ENCODE assay signal across 26 cellular contexts in the genomic region with DNA sequence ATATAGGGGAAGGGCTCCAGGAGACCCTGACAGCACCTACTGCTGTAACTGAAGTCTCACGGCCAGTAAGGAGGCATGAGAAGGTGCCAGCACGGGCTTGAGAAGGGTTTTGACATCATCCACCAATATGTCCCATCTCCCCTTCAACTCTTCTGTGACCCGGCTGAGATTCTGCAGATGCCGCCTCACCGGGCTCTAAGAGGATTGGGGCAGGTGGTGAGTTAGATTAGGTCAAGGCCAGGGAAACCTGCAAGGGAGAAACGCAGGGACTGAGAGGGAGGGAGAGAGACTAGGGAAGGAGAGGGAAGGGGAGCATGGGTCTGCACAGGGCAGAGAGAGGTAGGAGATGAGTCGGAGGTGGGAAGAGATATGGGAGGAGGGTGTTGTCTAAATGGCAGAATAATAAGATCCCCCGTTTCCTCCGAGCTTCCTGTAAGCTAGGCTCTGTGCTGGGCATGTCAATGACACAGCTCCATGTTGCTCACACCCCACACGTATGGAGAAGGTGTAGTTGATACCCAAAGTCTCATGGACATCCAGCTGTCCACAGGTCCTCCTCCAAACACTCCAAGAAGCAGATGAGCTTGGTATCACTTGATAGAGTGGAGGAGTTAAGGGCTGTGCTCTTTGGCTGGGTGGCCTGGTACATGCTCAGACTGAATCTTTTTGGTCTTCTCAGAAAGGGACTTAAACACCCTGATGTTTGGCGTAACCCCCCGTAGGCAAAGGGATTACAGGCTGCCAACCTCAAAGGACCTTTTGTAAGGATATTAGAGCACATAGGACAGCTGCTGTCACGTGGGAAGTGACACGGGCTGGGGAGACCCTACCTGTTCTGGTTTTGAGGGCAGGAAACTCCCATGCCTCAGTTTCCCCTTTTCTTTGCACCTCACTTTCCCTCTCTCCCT. TPM values are rescaled to one million over a fixed set of nuclear protein-coding genes. Genes with fewer than 3 reads are reported as not detected.
A peak's percentile ranks its signal among the peaks of the same experiment; 100 is the strongest.
DNase-seq lines count a peak whose midpoint lies in the region; ATAC-seq, FAIRE-seq and TF ChIP-seq lines count a peak whose summit lies in the region.
"Had no signal": no experiment of that assay in that cellular context is flagged by ENCODE, and none has a peak within 500 bp of the region (broad histone marks: within the 10 kb centered on the region; RNA-seq: fewer than 3 reads in every experiment).

No MANE protein-coding gene starts in this region.

- intact Hi-C loops in HCT116 (cut with micrococcal nuclease), result no loop called here
- intact Hi-C loops in HepG2 (cut with micrococcal nuclease; ENCODE audit: unreplicated experiment), result no loop called here
- intact Hi-C loops in activated CD4-positive, alpha-beta T cell treated with anti-CD3 and anti-CD28 coated beads, Interleukin-2, amount 10 ng/mL, durations not matched to agents 24 days and 14 days (cut with micrococcal nuclease), result no loop called here

- no peak overlapping the region for H3K4me3 Mint-ChIP-seq in neural progenitor cell
- no peak overlapping the region for H3K4me3 Mint-ChIP-seq in activated CD4-positive, alpha-beta T cell treated with anti-CD3 and anti-CD28 coated beads, Interleukin-2, amount 10 ng/mL, durations not matched to agents 24 days and 14 days
- H3K4me3 Mint-ChIP-seq: CD4-positive, alpha-beta memory T cell had no signal

- no peaks in the 10 kb centered on the region for H4K20me1 ChIP-seq in HCT116 (ENCODE audit: insufficient read depth)
- H4K20me1 ChIP-seq in neural progenitor cell (ENCODE audit: low read depth), result no peaks in the 10 kb centered on the region
- no peaks in the 10 kb centered on the region for H4K20me1 ChIP-seq in HepG2 (ENCODE audit: insufficient read depth, low read length)
- H4K20me1 ChIP-seq: BLaER1 had no signal

- peaks cover 14% of the 10 kb centered on the region for H3K27me3 Mint-ChIP-seq in neural progenitor cell (ENCODE audit: insufficient read depth, low read depth)
- peaks cover 6% of the 10 kb centered on the region for H3K27me3 Mint-ChIP-seq in activated CD4-positive, alpha-beta T cell treated with anti-CD3 and anti-CD28 coated beads, Interleukin-2, amount 10 ng/mL, durations not matched to agents 24 days and 14 days

- no peaks in the 10 kb centered on the region for H3K4me1 Mint-ChIP-seq in neural progenitor cell
- no peaks in the 10 kb centered on the region for H3K4me1 Mint-ChIP-seq in activated CD4-positive, alpha-beta T cell treated with anti-CD3 and anti-CD28 coated beads, Interleukin-2, amount 10 ng/mL, durations not matched to agents 24 days and 14 days
- H3K4me1 Mint-ChIP-seq: CD14-positive monocyte; CD4-positive, alpha-beta memory T cell had no signal

- no TSS peak for BruUV-seq in HCT116 (replicated peaks; lab: Mats Ljungman, UMichigan)
- no TSS peak for BruUV-seq in HepG2 (replicated peaks; lab: Mats Ljungman, UMichigan)

- H3F3A ChIP-seq in neural progenitor cell (ENCODE audit: low read depth), result peaks cover 7% of the 10 kb centered on the region

- no peak overlapping the region for H3K4me3 ChIP-seq in A549
- H3K4me3 ChIP-seq in HCT116 (replicated peaks in 1 of 2; ENCODE audit: low read depth in 1 of 2, low read length in 2 of 2), result no peak overlapping the region
- H3K4me3 ChIP-seq in SJCRH30, result no peak overlapping the region
- no peak overlapping the region for H3K4me3 ChIP-seq in neural progenitor cell
- no peak overlapping the region for H3K4me3 ChIP-seq in HepG2 (replicated peaks in 1 of 3; ENCODE audit: insufficient read depth in 1 of 3, low read depth in 2 of 3, low read length in 3 of 3)
- H3K4me3 ChIP-seq: BLaER1, HAP-1, K562 had no signal

- no peaks in the 10 kb centered on the region for H3K9me2 ChIP-seq in HCT116 (ENCODE audit: insufficient read depth)

- no peaks in the 10 kb centered on the region for H3K79me2 ChIP-seq in HCT116 (ENCODE audit: insufficient read depth, low read length)
- H3K79me2 ChIP-seq in neural progenitor cell (ENCODE audit: low read depth), result no peaks in the 10 kb centered on the region
- no peaks in the 10 kb centered on the region for H3K79me2 ChIP-seq in HepG2 (ENCODE audit: insufficient read depth, low read length)

- H3K9me3 Mint-ChIP-seq in neural progenitor cell, result peaks cover 11% of the 10 kb centered on the region
- H3K9me3 Mint-ChIP-seq in activated CD4-positive, alpha-beta T cell treated with anti-CD3 and anti-CD28 coated beads, Interleukin-2, amount 10 ng/mL, durations not matched to agents 24 days and 14 days, result no peaks in the 10 kb centered on the region

- peak; percentile 62 to 69 for ATAC-seq in A549
- peak; percentile 22; the same call in 1 of the 2 replicates for ATAC-seq in HCT116
- no peak for ATAC-seq in GM21367 (IDR thresholded peaks at IDR 0.05; ENCODE audit: unreplicated experiment)
- no peak for ATAC-seq in HepG2
- ATAC-seq: K562 had no signal

- TF ChIP-seq RAD21 in A549 (conservative IDR thresholded peaks at IDR 0.05 in 1 of 2, IDR thresholded peaks at IDR 0.05 in 1 of 2) (no peak), HCT116 (IDR thresholded peaks at IDR 0.05; ENCODE audit: low read depth) (no peak), HepG2 (CRISPR knock-in tag; IDR thresholded peaks at IDR 0.05) (no peak)

- peak overlapping the region; percentile 36 for H3K27ac Mint-ChIP-seq in neural progenitor cell
- H3K27ac Mint-ChIP-seq in activated CD4-positive, alpha-beta T cell treated with anti-CD3 and anti-CD28 coated beads, Interleukin-2, amount 10 ng/mL, durations not matched to agents 24 days and 14 days, result no peak overlapping the region

- FAIRE-seq in A549 (lab: Jason Lieb, UNC), result no peak
- no peak for FAIRE-seq in HepG2 (lab: Jason Lieb, UNC)
- FAIRE-seq: GM12891, K562 had no signal

- TF ChIP-seq POLR2A in A549 (IDR thresholded peaks at IDR 0.05; ENCODE audit: low read length) (no peak), HCT116 (IDR thresholded peaks at IDR 0.05; ENCODE audit: borderline replicate concordance, extremely low read depth, insufficient read depth, insufficient read length) (no peak), HepG2 (IDR thresholded peaks at IDR 0.05; ENCODE audit: insufficient read depth in 1 of 2, low read depth in 2 of 2, low read length in 2 of 2) (no peak)

- in situ Hi-C loops in HepG2 (cut with HindIII; ENCODE audit: extremely low pct_ligation_motif_present, low pct_unique_long_range_greater_than_20kb), result no loop called here

- peaks cover 5% of the 10 kb centered on the region for H3K36me3 Mint-ChIP-seq in neural progenitor cell
- H3K36me3 Mint-ChIP-seq in activated CD4-positive, alpha-beta T cell treated with anti-CD3 and anti-CD28 coated beads, Interleukin-2, amount 10 ng/mL, durations not matched to agents 24 days and 14 days (ENCODE audit: low read depth), result no peaks in the 10 kb centered on the region
- H3K36me3 Mint-ChIP-seq: CD14-positive monocyte had no signal

- 46% methylated on average over 14 of the region's 14 CpGs for WGBS in A549 (ENCODE audit: missing lambda C conversion rate)
- WGBS in HepG2 (ENCODE audit: low lambda C conversion rate), result 19% methylated on average over 13 of the region's 14 CpGs

- H3K4me1 ChIP-seq in A549 (no peaks in the 10 kb centered on the region), HCT116 (ENCODE audit: control insufficient read depth in 1 of 2, insufficient read depth in 2 of 2, low read length in 2 of 2) (no peaks in the 10 kb centered on the region; a peak in 3 of 4 replicates), SJCRH30 (peaks cover 18% of the 10 kb centered on the region), neural progenitor cell (peaks cover 10% of the 10 kb centered on the region), HepG2 (ENCODE audit: insufficient read depth, low read length) (no peaks in the 10 kb centered on the region)
- H3K4me1 ChIP-seq: BLaER1, HAP-1 had no signal

- H3K9ac ChIP-seq in HCT116 (ENCODE audit: low read length) (no peak overlapping the region), neural progenitor cell (no peak overlapping the region), HepG2 (ENCODE audit: insufficient read depth, low read depth, low read length) (no peak overlapping the region)
- H3K9ac ChIP-seq: BLaER1 had no signal

- no peaks in the 10 kb centered on the region for H3K27me3 ChIP-seq in HCT116 (ENCODE audit: insufficient read depth, low read length)
- H3K27me3 ChIP-seq in SJCRH30, result peaks cover 4% of the 10 kb centered on the region; the same call in 1 of the 2 replicates
- no peaks in the 10 kb centered on the region for H3K27me3 ChIP-seq in neural progenitor cell
- peaks cover 0 to 13% of the 10 kb centered on the region in 2 experiments; a peak in 2 of 5 replicates for H3K27me3 ChIP-seq in HepG2 (ENCODE audit: control insufficient read depth in 1 of 2, insufficient read depth in 2 of 2, low read length in 2 of 2)
- H3K27me3 ChIP-seq: BLaER1 had no signal

- POLR2A ChIA-PET in A549 (lab: Yijun Ruan, JAX), result no interaction called here
- POLR2A ChIA-PET in HCT116 (lab: Charles Lee), result interaction anchor here (0.6 kb wide), 1 partner anchor 200 kb away, joined by 4 read pairs; no protein-coding TSS in a partner anchor
- POLR2A ChIA-PET in HepG2 (lab: Yijun Ruan, JAX), result no interaction called here

- H3K36me3 ChIP-seq in HCT116 (ENCODE audit: control insufficient read depth in 1 of 2, insufficient read depth in 2 of 2, low read length in 2 of 2) (no peaks in the 10 kb centered on the region), SJCRH30 (no peaks in the 10 kb centered on the region), neural progenitor cell (no peaks in the 10 kb centered on the region), HepG2 (replicated peaks in 1 of 2; ENCODE audit: control insufficient read depth in 1 of 2, insufficient read depth in 2 of 2, low read length in 2 of 2) (no peaks in the 10 kb centered on the region)
- H3K36me3 ChIP-seq: BLaER1, HAP-1 had no signal

- H3K27ac ChIP-seq in A549 (no peak overlapping the region), HCT116 (ENCODE audit: low read depth, low read length) (no peak overlapping the region), SJCRH30 (no peak overlapping the region), neural progenitor cell (no peak overlapping the region), HepG2 (ENCODE audit: extremely low read length, insufficient read depth, low read length) (no peak overlapping the region)
- H3K27ac ChIP-seq: 22Rv1, BLaER1, HL-60 had no signal

- H2AFZ ChIP-seq in HCT116 (ENCODE audit: low read depth, low read length, poor library complexity, severe bottlenecking), result no peak overlapping the region
- no peak overlapping the region for H2AFZ ChIP-seq in neural progenitor cell (replicated peaks)
- H2AFZ ChIP-seq in HepG2 (ENCODE audit: low read length), result no peak overlapping the region

- RAD21 ChIA-PET in HCT116 (lab: Charles Lee; ENCODE audit: low non-redundant PET in 1 of 2, low total read pairs in 2 of 2, uncharacterized antibody in 2 of 2, unreplicated experiment in 2 of 2), result interaction anchor here in 1 of 2 experiments (0.6 kb wide), 1 partner anchor 31 kb away, joined by 4 read pairs; no protein-coding TSS in a partner anchor

- CTCF ChIA-PET in A549 (lab: Yijun Ruan, JAX) (interaction anchor here (0.6 to 5.3 kb wide), 8 partner anchors 8 to 264 kb away, joined by 3 to 28 read pairs (median 4); no protein-coding TSS in a partner anchor), HCT116 (lab: Charles Lee) (no interaction called here), HepG2 (lab: Yijun Ruan, JAX; ENCODE audit: low intra/inter-chr PET ratio, low total read pairs) (no interaction called here)

- no peak for TF ChIP-seq EP300 in A549 (IDR thresholded peaks at IDR 0.05)
- no peak for TF ChIP-seq EP300 in HepG2 (IDR thresholded peaks at IDR 0.05; ENCODE audit: low read depth in 2 of 2, low read length in 2 of 2)
- no peak for TF ChIP-seq EP300 in HepG2 (CRISPR knock-in tag; IDR thresholded peaks at IDR 0.05; ENCODE audit: borderline replicate concordance)

- TF ChIP-seq CTCF in A549 (IDR thresholded peaks at IDR 0.05), result no peak
- no peak for TF ChIP-seq CTCF in HCT116 (IDR thresholded peaks at IDR 0.05 in 2 of 3, conservative IDR thresholded peaks at IDR 0.05 in 1 of 3; ENCODE audit: borderline replicate concordance in 1 of 3, insufficient read depth in 1 of 3, low read depth in 2 of 3, low read length in 2 of 3)
- TF ChIP-seq CTCF in neural progenitor cell (IDR thresholded peaks at IDR 0.05), result no peak
- no peak for TF ChIP-seq CTCF in HepG2 (CRISPR knock-in tag; IDR thresholded peaks at IDR 0.05)

- H3K9me3 ChIP-seq in A549 (peaks cover 4% of the 10 kb centered on the region; the same call in 1 of the 3 replicates), HCT116 (ENCODE audit: control insufficient read depth in 1 of 2, insufficient read depth in 1 of 2, low read depth in 1 of 2, low read length in 2 of 2) (no peaks in the 10 kb centered on the region), SJCRH30 (replicated peaks) (no peaks in the 10 kb centered on the region), neural progenitor cell (ENCODE audit: low read depth) (peaks cover 5% of the 10 kb centered on the region), HepG2 (ENCODE audit: low read length) (no peaks in the 10 kb centered on the region)
- H3K9me3 ChIP-seq: HAP-1 had no signal

- no peak overlapping the region for H3K4me2 ChIP-seq in A549
- no peak overlapping the region for H3K4me2 ChIP-seq in HCT116 (ENCODE audit: low read length)
- H3K4me2 ChIP-seq in neural progenitor cell, result no peak overlapping the region
- no peak overlapping the region for H3K4me2 ChIP-seq in HepG2 (ENCODE audit: low read depth, low read length)
- H3K4me2 ChIP-seq: BLaER1 had no signal

- no peak for DNase-seq in A549 (ENCODE audit: low read depth in 1 of 2, low spot score in 1 of 2)
- DNase-seq in HCT116 (ENCODE audit: low read depth, low spot score), result no peak
- DNase-seq in SJCRH30, result peak; percentile 23 to 54
- DNase-seq in neural progenitor cell (ENCODE audit: low spot score), result no peak
- no peak for DNase-seq in HepG2 (ENCODE audit: low spot score)
- DNase-seq in NCI-H1105 (lab: John Stamatoyannopoulos, UW), result no peak
- DNase-seq in activated CD4-positive, alpha-beta T cell treated with anti-CD3 and anti-CD28 coated beads, Interleukin-2, amount 10 ng/mL, durations not matched to agents 24 days and 14 days, result no peak
- DNase-seq: CD4-positive, alpha-beta memory T cell; DMS 273 treated with DMSO at 0.1 percent for 48 hours; DMS53; DND-41; EL; IMR-90 had no signal

RNA-seq across cellular contexts. Expression of a gene that starts 6.1 kb away (rescaled TPM):
- polyA plus RNA-seq in A549 (2011; rRNA removed) (not detected in 2 replicates), A549 (2017; fragmentation: RNase III; extraction: RNeasy Plus Mini Kit Qiagen cat#74134 plus additional on column Dnase treatment) (0.04 TPM in 1 of 3 replicates, not detected in the others), HepG2 (2011; rRNA removed) (not detected in 2 replicates)
- polyA plus RNA-seq in A549 (2012; cell fraction: cytosol; rRNA removed), result 0.03 TPM in 1 of 2 replicates, not detected in the other
- polyA plus RNA-seq in A549 (2012; cell fraction: nucleus; rRNA removed), result not detected in 2 replicates
- polyA minus RNA-seq in A549 (2011; rRNA and poly(A)+ RNA removed), result not detected in 2 replicates
- total RNA-seq in HCT116 (2021; ENCODE audit: unreplicated experiment) (not detected), neural progenitor cell (ENCODE audit: low replicate concordance) (not detected in 2 replicates), HepG2 (2016; rRNA removed; fragmentation: Illumina TruSeq; extraction: Trizol) (not detected in 2 replicates)
- not detected in 2 replicates for polyA plus RNA-seq in HCT116 (2012)
- not detected in 2 replicates for total RNA-seq in SJCRH30 (2014; rRNA removed; shearing (Covaris generic))
- total RNA-seq in HepG2 (2016; cell fraction: cytosol; rRNA removed; fragmentation: Illumina TruSeq; extraction: Trizol; ENCODE audit: low read depth), result not detected in 2 replicates
- total RNA-seq in HepG2 (2016; cell fraction: insoluble cytoplasmic fraction; rRNA removed; fragmentation: Illumina TruSeq; extraction: Trizol), result not detected in 2 replicates
- total RNA-seq in HepG2 (2016; cell fraction: membrane; rRNA removed; fragmentation: Illumina TruSeq; extraction: Trizol), result not detected in 2 replicates
- not detected in 2 replicates for total RNA-seq in HepG2 (2016; cell fraction: nucleus; rRNA removed; fragmentation: Illumina TruSeq; extraction: Trizol)
- not detected in 2 replicates for polyA plus RNA-seq in HepG2 (2011; cell fraction: cytosol; rRNA removed)
- not detected in 2 replicates for polyA plus RNA-seq in HepG2 (2011; cell fraction: nucleus; rRNA removed)
- polyA plus RNA-seq in HepG2 (2012), result not detected in 2 replicates
- not detected in 2 replicates for polyA plus RNA-seq in HepG2 (2016; cell fraction: cytosol; fragmentation: Illumina TruSeq; extraction: Trizol; ENCODE audit: low read depth)
- not detected in 2 replicates for polyA plus RNA-seq in HepG2 (2016; cell fraction: insoluble cytoplasmic fraction; fragmentation: Illumina TruSeq; extraction: Trizol; ENCODE audit: low read depth)
- not detected in 2 replicates for polyA plus RNA-seq in HepG2 (2016; cell fraction: membrane; fragmentation: Illumina TruSeq; extraction: Trizol; ENCODE audit: low read depth)
- polyA plus RNA-seq in HepG2 (2016; cell fraction: nucleus; fragmentation: Illumina TruSeq; extraction: Trizol; ENCODE audit: insufficient read depth, low read depth), result not detected in 2 replicates
- polyA minus RNA-seq in HepG2 (2011; rRNA and poly(A)+ RNA removed; ENCODE audit: low replicate concordance), result not detected in 2 replicates
- not detected in 2 replicates for polyA minus RNA-seq in HepG2 (2011; cell fraction: cytosol; rRNA and poly(A)+ RNA removed)
- not detected in 2 replicates for polyA minus RNA-seq in HepG2 (2011; cell fraction: nucleus; rRNA and poly(A)+ RNA removed)
- not detected in 2 replicates for total RNA-seq in activated CD4-positive, alpha-beta T cell treated with anti-CD3 and anti-CD28 coated beads, Interleukin-2, amount 10 ng/mL, durations not matched to agents 24 days and 14 days
- total RNA-seq: A673; CD4-positive, alpha-beta memory T cell; G401; H4; HT1080; IMR-90; K562 had no signal
- polyA plus RNA-seq: AG04450; CD14-positive monocyte; CD4-positive, alpha-beta memory T cell; IMR-90; K562 had no signal

RNA-seq across cellular contexts. Expression of a gene that starts 19.7 kb away (rescaled TPM):
- polyA plus RNA-seq in A549 (2011; rRNA removed) (114 and 157 TPM in 2 replicates), A549 (2017; fragmentation: RNase III; extraction: RNeasy Plus Mini Kit Qiagen cat#74134 plus additional on column Dnase treatment) (145 to 155 TPM (median 152 TPM) in 3 replicates), HepG2 (2011; rRNA removed) (50.3 and 55.8 TPM in 2 replicates)
- polyA plus RNA-seq in A549 (2012; cell fraction: cytosol; rRNA removed), result 206 and 214 TPM in 2 replicates
- polyA plus RNA-seq in A549 (2012; cell fraction: nucleus; rRNA removed), result 110 and 135 TPM in 2 replicates
- polyA minus RNA-seq in A549 (2011; rRNA and poly(A)+ RNA removed), result 32.1 and 48.1 TPM in 2 replicates
- total RNA-seq in HCT116 (2021; ENCODE audit: unreplicated experiment) (181 TPM), neural progenitor cell (ENCODE audit: low replicate concordance) (234 and 422 TPM in 2 replicates), HepG2 (2016; rRNA removed; fragmentation: Illumina TruSeq; extraction: Trizol) (57.0 and 64.7 TPM in 2 replicates)
- polyA plus RNA-seq in HCT116 (2012), result 177 and 232 TPM in 2 replicates
- 204 and 219 TPM in 2 replicates for total RNA-seq in SJCRH30 (2014; rRNA removed; shearing (Covaris generic))
- total RNA-seq in HepG2 (2016; cell fraction: cytosol; rRNA removed; fragmentation: Illumina TruSeq; extraction: Trizol; ENCODE audit: low read depth), result 415 and 416 TPM in 2 replicates
- total RNA-seq in HepG2 (2016; cell fraction: insoluble cytoplasmic fraction; rRNA removed; fragmentation: Illumina TruSeq; extraction: Trizol), result 46.9 and 63.2 TPM in 2 replicates
- total RNA-seq in HepG2 (2016; cell fraction: membrane; rRNA removed; fragmentation: Illumina TruSeq; extraction: Trizol), result 235 and 276 TPM in 2 replicates
- total RNA-seq in HepG2 (2016; cell fraction: nucleus; rRNA removed; fragmentation: Illumina TruSeq; extraction: Trizol), result 28.8 and 32.2 TPM in 2 replicates
- polyA plus RNA-seq in HepG2 (2011; cell fraction: cytosol; rRNA removed), result 52.1 and 56.8 TPM in 2 replicates
- 41.3 and 52.2 TPM in 2 replicates for polyA plus RNA-seq in HepG2 (2011; cell fraction: nucleus; rRNA removed)
- 14.6 and 20.9 TPM in 2 replicates for polyA plus RNA-seq in HepG2 (2012)
- polyA plus RNA-seq in HepG2 (2016; cell fraction: cytosol; fragmentation: Illumina TruSeq; extraction: Trizol; ENCODE audit: low read depth), result 421 and 463 TPM in 2 replicates
- polyA plus RNA-seq in HepG2 (2016; cell fraction: insoluble cytoplasmic fraction; fragmentation: Illumina TruSeq; extraction: Trizol; ENCODE audit: low read depth), result 46.3 and 48.2 TPM in 2 replicates
- polyA plus RNA-seq in HepG2 (2016; cell fraction: membrane; fragmentation: Illumina TruSeq; extraction: Trizol; ENCODE audit: low read depth), result 226 and 236 TPM in 2 replicates
- 54.1 and 65.0 TPM in 2 replicates for polyA plus RNA-seq in HepG2 (2016; cell fraction: nucleus; fragmentation: Illumina TruSeq; extraction: Trizol; ENCODE audit: insufficient read depth, low read depth)
- polyA minus RNA-seq in HepG2 (2011; rRNA and poly(A)+ RNA removed; ENCODE audit: low replicate concordance), result 20.3 and 61.1 TPM in 2 replicates
- 7.8 and 8.5 TPM in 2 replicates for polyA minus RNA-seq in HepG2 (2011; cell fraction: cytosol; rRNA and poly(A)+ RNA removed)
- 7.5 and 10.1 TPM in 2 replicates for polyA minus RNA-seq in HepG2 (2011; cell fraction: nucleus; rRNA and poly(A)+ RNA removed)
- 111 and 117 TPM in 2 replicates for total RNA-seq in activated CD4-positive, alpha-beta T cell treated with anti-CD3 and anti-CD28 coated beads, Interleukin-2, amount 10 ng/mL, durations not matched to agents 24 days and 14 days

RNA-seq across cellular contexts. Expression of a gene that starts 23.5 kb away (rescaled TPM):
- polyA plus RNA-seq in A549 (2011; rRNA removed) (not detected in 2 replicates), A549 (2017; fragmentation: RNase III; extraction: RNeasy Plus Mini Kit Qiagen cat#74134 plus additional on column Dnase treatment) (not detected in 3 replicates), HepG2 (2011; rRNA removed) (not detected in 2 replicates)
- polyA plus RNA-seq in A549 (2012; cell fraction: cytosol; rRNA removed), result not detected in 2 replicates
- polyA plus RNA-seq in A549 (2012; cell fraction: nucleus; rRNA removed), result not detected in 2 replicates
- not detected in 2 replicates for polyA minus RNA-seq in A549 (2011; rRNA and poly(A)+ RNA removed)
- total RNA-seq in HCT116 (2021; ENCODE audit: unreplicated experiment) (not detected), neural progenitor cell (ENCODE audit: low replicate concordance) (0.19 and 0.22 TPM in 2 replicates), HepG2 (2016; rRNA removed; fragmentation: Illumina TruSeq; extraction: Trizol) (not detected in 2 replicates)
- polyA plus RNA-seq in HCT116 (2012), result not detected in 2 replicates
- total RNA-seq in SJCRH30 (2014; rRNA removed; shearing (Covaris generic)), result 0.10 and 0.89 TPM in 2 replicates
- total RNA-seq in HepG2 (2016; cell fraction: cytosol; rRNA removed; fragmentation: Illumina TruSeq; extraction: Trizol; ENCODE audit: low read depth), result not detected in 2 replicates
- total RNA-seq in HepG2 (2016; cell fraction: insoluble cytoplasmic fraction; rRNA removed; fragmentation: Illumina TruSeq; extraction: Trizol), result not detected in 2 replicates
- not detected in 2 replicates for total RNA-seq in HepG2 (2016; cell fraction: membrane; rRNA removed; fragmentation: Illumina TruSeq; extraction: Trizol)
- total RNA-seq in HepG2 (2016; cell fraction: nucleus; rRNA removed; fragmentation: Illumina TruSeq; extraction: Trizol), result not detected in 2 replicates
- not detected in 2 replicates for polyA plus RNA-seq in HepG2 (2011; cell fraction: cytosol; rRNA removed)
- polyA plus RNA-seq in HepG2 (2011; cell fraction: nucleus; rRNA removed), result not detected in 2 replicates
- not detected in 2 replicates for polyA plus RNA-seq in HepG2 (2012)
- polyA plus RNA-seq in HepG2 (2016; cell fraction: cytosol; fragmentation: Illumina TruSeq; extraction: Trizol; ENCODE audit: low read depth), result not detected in 2 replicates
- not detected in 2 replicates for polyA plus RNA-seq in HepG2 (2016; cell fraction: insoluble cytoplasmic fraction; fragmentation: Illumina TruSeq; extraction: Trizol; ENCODE audit: low read depth)
- not detected in 2 replicates for polyA plus RNA-seq in HepG2 (2016; cell fraction: membrane; fragmentation: Illumina TruSeq; extraction: Trizol; ENCODE audit: low read depth)
- polyA plus RNA-seq in HepG2 (2016; cell fraction: nucleus; fragmentation: Illumina TruSeq; extraction: Trizol; ENCODE audit: insufficient read depth, low read depth), result not detected in 2 replicates
- polyA minus RNA-seq in HepG2 (2011; rRNA and poly(A)+ RNA removed; ENCODE audit: low replicate concordance), result not detected in 2 replicates
- not detected in 2 replicates for polyA minus RNA-seq in HepG2 (2011; cell fraction: cytosol; rRNA and poly(A)+ RNA removed)
- not detected in 2 replicates for polyA minus RNA-seq in HepG2 (2011; cell fraction: nucleus; rRNA and poly(A)+ RNA removed)
- not detected in 2 replicates for total RNA-seq in activated CD4-positive, alpha-beta T cell treated with anti-CD3 and anti-CD28 coated beads, Interleukin-2, amount 10 ng/mL, durations not matched to agents 24 days and 14 days
- total RNA-seq: A673; CD4-positive, alpha-beta memory T cell; H4; HT1080; IMR-90; K562 had no signal
- polyA plus RNA-seq: AG04450; CD14-positive monocyte; CD4-positive, alpha-beta memory T cell; IMR-90 had no signal

RNA-seq across cellular contexts. Expression of a gene that starts 52.9 kb away (rescaled TPM):
- polyA plus RNA-seq in A549 (2011; rRNA removed) (169 and 182 TPM in 2 replicates), A549 (2017; fragmentation: RNase III; extraction: RNeasy Plus Mini Kit Qiagen cat#74134 plus additional on column Dnase treatment) (134 to 153 TPM (median 135 TPM) in 3 replicates), HepG2 (2011; rRNA removed) (137 and 141 TPM in 2 replicates)
- 198 and 215 TPM in 2 replicates for polyA plus RNA-seq in A549 (2012; cell fraction: cytosol; rRNA removed)
- polyA plus RNA-seq in A549 (2012; cell fraction: nucleus; rRNA removed), result 223 and 230 TPM in 2 replicates
- polyA minus RNA-seq in A549 (2011; rRNA and poly(A)+ RNA removed), result 109 and 128 TPM in 2 replicates
- total RNA-seq in HCT116 (2021; ENCODE audit: unreplicated experiment) (322 TPM), neural progenitor cell (ENCODE audit: low replicate concordance) (101 and 172 TPM in 2 replicates), HepG2 (2016; rRNA removed; fragmentation: Illumina TruSeq; extraction: Trizol) (44.2 and 53.9 TPM in 2 replicates)
- polyA plus RNA-seq in HCT116 (2012), result 333 and 353 TPM in 2 replicates
- 194 TPM in 2 replicates for total RNA-seq in SJCRH30 (2014; rRNA removed; shearing (Covaris generic))
- total RNA-seq in HepG2 (2016; cell fraction: cytosol; rRNA removed; fragmentation: Illumina TruSeq; extraction: Trizol; ENCODE audit: low read depth), result 107 and 126 TPM in 2 replicates
- 45.6 and 56.7 TPM in 2 replicates for total RNA-seq in HepG2 (2016; cell fraction: insoluble cytoplasmic fraction; rRNA removed; fragmentation: Illumina TruSeq; extraction: Trizol)
- 135 and 149 TPM in 2 replicates for total RNA-seq in HepG2 (2016; cell fraction: membrane; rRNA removed; fragmentation: Illumina TruSeq; extraction: Trizol)
- total RNA-seq in HepG2 (2016; cell fraction: nucleus; rRNA removed; fragmentation: Illumina TruSeq; extraction: Trizol), result 47.1 and 55.4 TPM in 2 replicates
- 112 and 146 TPM in 2 replicates for polyA plus RNA-seq in HepG2 (2011; cell fraction: cytosol; rRNA removed)
- polyA plus RNA-seq in HepG2 (2011; cell fraction: nucleus; rRNA removed), result 144 and 157 TPM in 2 replicates
- polyA plus RNA-seq in HepG2 (2012), result 184 and 186 TPM in 2 replicates
- polyA plus RNA-seq in HepG2 (2016; cell fraction: cytosol; fragmentation: Illumina TruSeq; extraction: Trizol; ENCODE audit: low read depth), result 140 and 165 TPM in 2 replicates
- 95.8 and 96.6 TPM in 2 replicates for polyA plus RNA-seq in HepG2 (2016; cell fraction: insoluble cytoplasmic fraction; fragmentation: Illumina TruSeq; extraction: Trizol; ENCODE audit: low read depth)
- polyA plus RNA-seq in HepG2 (2016; cell fraction: membrane; fragmentation: Illumina TruSeq; extraction: Trizol; ENCODE audit: low read depth), result 223 and 257 TPM in 2 replicates
- polyA plus RNA-seq in HepG2 (2016; cell fraction: nucleus; fragmentation: Illumina TruSeq; extraction: Trizol; ENCODE audit: insufficient read depth, low read depth), result 129 and 142 TPM in 2 replicates
- 51.2 and 58.9 TPM in 2 replicates for polyA minus RNA-seq in HepG2 (2011; rRNA and poly(A)+ RNA removed; ENCODE audit: low replicate concordance)
- polyA minus RNA-seq in HepG2 (2011; cell fraction: cytosol; rRNA and poly(A)+ RNA removed), result 55.2 and 56.4 TPM in 2 replicates
- polyA minus RNA-seq in HepG2 (2011; cell fraction: nucleus; rRNA and poly(A)+ RNA removed), result 36.2 and 36.4 TPM in 2 replicates
- total RNA-seq in activated CD4-positive, alpha-beta T cell treated with anti-CD3 and anti-CD28 coated beads, Interleukin-2, amount 10 ng/mL, durations not matched to agents 24 days and 14 days, result 222 and 230 TPM in 2 replicates

Comparison
In these comparisons a context has a peak if more than half of its experiments do, and no peak if none do; other contexts are left out.
1. ATAC-seq: peak in A549 (2 of 2) and HCT116 (single experiment); none in GM21367 (single experiment) and HepG2 (single experiment).
2. DNase-seq: peak in SJCRH30 (2 of 2); none in A549 (0 of 2), HCT116 (single experiment), neural progenitor cell (single experiment), HepG2 (single experiment), NCI-H1105 (single experiment) and activated CD4-positive, alpha-beta T cell treated with anti-CD3 and anti-CD28 coated beads, Interleukin-2, amount 10 ng/mL, durations not matched to agents 24 days and 14 days (single experiment).